ENCODE assay signal across 8 cellular contexts in the genomic region with DNA sequence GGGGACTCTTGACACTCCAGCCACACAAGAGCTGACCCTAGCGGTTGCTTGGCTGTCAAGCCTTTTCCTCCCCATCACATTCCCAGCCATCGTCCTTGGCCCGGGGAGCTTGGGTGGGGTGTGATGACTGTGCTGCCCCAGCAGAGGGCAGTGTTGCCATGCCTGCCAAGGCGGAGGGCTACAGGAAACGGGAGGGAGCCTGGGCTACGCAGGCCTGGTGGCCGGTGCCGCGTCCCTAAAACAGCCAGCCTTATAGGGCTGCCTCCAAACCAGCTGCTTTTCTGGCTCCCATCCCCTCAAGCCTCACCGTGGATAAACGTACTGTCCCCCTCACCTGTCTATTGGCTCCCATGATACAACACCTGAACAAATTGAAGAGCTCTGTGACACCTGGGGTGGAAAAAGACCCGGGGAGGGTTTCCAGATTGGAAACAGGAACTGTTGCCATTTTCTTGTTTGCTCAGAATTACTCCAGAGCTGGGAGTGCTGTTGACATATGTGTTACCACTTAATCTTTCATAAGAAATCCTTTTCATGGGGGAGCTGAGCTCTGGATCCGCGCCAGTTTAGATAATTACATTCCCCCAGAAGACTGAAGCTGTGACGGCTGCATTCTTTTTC.
DNase-seq lines count a peak whose midpoint lies in the region; ATAC-seq and TF ChIP-seq lines count a peak whose summit lies in the region.

No MANE protein-coding gene starts in this region.

- CTCF ChIA-PET in AG04450 (lab: Charles Lee) = no interaction called here

- TF ChIP-seq RAD21 in liver (IDR thresholded peaks at IDR 0.05) = peak; percentile 99 to 100

- POLR2A ChIA-PET in AG04450 (lab: Yijun Ruan, JAX) = no interaction called here

- WGBS in liver = 7% methylated on average over 15 of the region's 15 CpGs

- ATAC-seq in GM18499 (IDR thresholded peaks at IDR 0.05; ENCODE audit: insufficient read depth, unreplicated experiment) (peak; percentile 81), HG02870 (IDR thresholded peaks at IDR 0.05; ENCODE audit: unreplicated experiment) (peak; percentile 98)

- peaks cover 3 to 53% (median 43%) of the 10 kb centered on the region in 4 donors for H3K4me1 ChIP-seq in liver (ENCODE audit: control insufficient read depth in 4 of 4, insufficient read depth in 4 of 4, low read length in 3 of 4)

- DNase-seq in AG04450 (ENCODE audit: low read depth, low spot score) = no peak
- peak; percentile 91 for DNase-seq in NCI-H1105 treated with DMSO at 0.1 percent for 48 hours (lab: John Stamatoyannopoulos, UW)
- peak; percentile 45 for DNase-seq in SKM-1 treated with dmso at 0.1 percent for 144 hours (lab: John Stamatoyannopoulos, UW; ENCODE audit: unreplicated experiment)
- DNase-seq in chondrocyte (ENCODE audit: low spot score) = no peak
- DNase-seq in stimulated activated CD4-positive, alpha-beta T cell treated with anti-CD3 and anti-CD28 coated beads, TNF-alpha, amount 100 ng/mL, for 24 hours (ENCODE audit: low read depth in 3 of 3) = peak in 2 of 3 experiments; percentile 1 to 22

- H3K27me3 Mint-ChIP-seq in chondrocyte (ENCODE audit: low read depth) = peaks cover 12% of the 10 kb centered on the region

- H3K36me3 Mint-ChIP-seq in chondrocyte (ENCODE audit: low read depth) = no peaks in the 10 kb centered on the region

- no peaks in the 10 kb centered on the region for H3K9me3 Mint-ChIP-seq in chondrocyte (ENCODE audit: low read depth)

- H3K9ac ChIP-seq in liver (ENCODE audit: low read depth in 1 of 2, low read length in 2 of 2) = peak overlapping the region in 1 of 2 donors; percentile 61

- H3K9me3 ChIP-seq in AG04450 (ENCODE audit: control insufficient read depth, insufficient read depth, low read length) (peaks cover 3% of the 10 kb centered on the region; the same call in 1 of the 2 replicates), liver (ENCODE audit: control insufficient read depth in 4 of 4, low read length in 3 of 4) (no peaks in the 10 kb centered on the region)

- no peaks in the 10 kb centered on the region for H3K4me1 Mint-ChIP-seq in chondrocyte (ENCODE audit: low read depth)

- H3K27me3 ChIP-seq in AG04450 (ENCODE audit: control insufficient read depth, insufficient read depth, low read length) (no peaks in the 10 kb centered on the region), liver (ENCODE audit: control insufficient read depth in 4 of 4, insufficient read depth in 4 of 4, low read length in 3 of 4) (no peaks in the 10 kb centered on the region)

- H3K27ac ChIP-seq in AG04450 (ENCODE audit: low read depth, low read length) (no peak overlapping the region), liver (ENCODE audit: low read depth in 1 of 2, low read length in 2 of 2) (peak overlapping the region; percentile 65 to 88)

- no peak overlapping the region for H3K4me3 ChIP-seq in AG04450 (ENCODE audit: low read depth, low read length)
- peak overlapping the region in 2 of 3 donors; percentile 19 to 30 for H3K4me3 ChIP-seq in liver (ENCODE audit: low read depth in 1 of 3, low read length in 3 of 3)

- H3K27ac Mint-ChIP-seq in chondrocyte (ENCODE audit: unreplicated experiment) = no peak overlapping the region

- no peaks in the 10 kb centered on the region for H3K36me3 ChIP-seq in liver (ENCODE audit: control insufficient read depth in 4 of 4, insufficient read depth in 3 of 4, low read depth in 1 of 4, low read length in 3 of 4)

- TF ChIP-seq CTCF in AG04450 (IDR thresholded peaks at IDR 0.05; ENCODE audit: low read depth, low read length) (peak; percentile 50), chondrocyte (IDR thresholded peaks at IDR 0.05) (peak; percentile 80), liver (IDR thresholded peaks at IDR 0.05; ENCODE audit: low read depth, low read length, missing input control) (peak; percentile 99)

- no peak overlapping the region for H3K4me3 Mint-ChIP-seq in chondrocyte (ENCODE audit: unreplicated experiment)

TF ChIP-seq in liver, 16 proteins besides CTCF, POLR2A, EP300 and RAD21:
- TF ChIP-seq, protein P1, sequence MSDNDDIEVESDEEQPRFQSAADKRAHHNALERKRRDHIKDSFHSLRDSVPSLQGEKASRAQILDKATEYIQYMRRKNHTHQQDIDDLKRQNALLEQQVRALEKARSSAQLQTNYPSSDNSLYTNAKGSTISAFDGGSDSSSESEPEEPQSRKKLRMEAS (IDR thresholded peaks at IDR 0.05) = peak; percentile 55
- TF ChIP-seq HNF4A (conservative IDR thresholded peaks at IDR 0.05) (peak; percentile 42 to 62), TAF1 (conservative IDR thresholded peaks at IDR 0.05) (no peak), SP1 (IDR thresholded peaks at IDR 0.05) (peak; percentile 62), HNF4G (IDR thresholded peaks at IDR 0.05) (peak; percentile 6), NR2F2 (IDR thresholded peaks at IDR 0.05) (no peak), FOXA2 (IDR thresholded peaks at IDR 0.05) (peak; percentile 69), EGR1 (IDR thresholded peaks at IDR 0.05; ENCODE audit: low read depth in 2 of 2) (peak in 1 of 2 donors; percentile 51), JUND (IDR thresholded peaks at IDR 0.05) (peak in 1 of 2 donors; percentile 34), FOXA1 (IDR thresholded peaks at IDR 0.05) (peak; percentile 70), YY1 (IDR thresholded peaks at IDR 0.05) (peak; percentile 93), RXRA (IDR thresholded peaks at IDR 0.05) (peak; percentile 42 to 64), GABPA (IDR thresholded peaks at IDR 0.05 in 1 of 2, conservative IDR thresholded peaks at IDR 0.05 in 1 of 2) (peak in 1 of 2 donors; percentile 62)
- TF ChIP-seq, protein P2, sequence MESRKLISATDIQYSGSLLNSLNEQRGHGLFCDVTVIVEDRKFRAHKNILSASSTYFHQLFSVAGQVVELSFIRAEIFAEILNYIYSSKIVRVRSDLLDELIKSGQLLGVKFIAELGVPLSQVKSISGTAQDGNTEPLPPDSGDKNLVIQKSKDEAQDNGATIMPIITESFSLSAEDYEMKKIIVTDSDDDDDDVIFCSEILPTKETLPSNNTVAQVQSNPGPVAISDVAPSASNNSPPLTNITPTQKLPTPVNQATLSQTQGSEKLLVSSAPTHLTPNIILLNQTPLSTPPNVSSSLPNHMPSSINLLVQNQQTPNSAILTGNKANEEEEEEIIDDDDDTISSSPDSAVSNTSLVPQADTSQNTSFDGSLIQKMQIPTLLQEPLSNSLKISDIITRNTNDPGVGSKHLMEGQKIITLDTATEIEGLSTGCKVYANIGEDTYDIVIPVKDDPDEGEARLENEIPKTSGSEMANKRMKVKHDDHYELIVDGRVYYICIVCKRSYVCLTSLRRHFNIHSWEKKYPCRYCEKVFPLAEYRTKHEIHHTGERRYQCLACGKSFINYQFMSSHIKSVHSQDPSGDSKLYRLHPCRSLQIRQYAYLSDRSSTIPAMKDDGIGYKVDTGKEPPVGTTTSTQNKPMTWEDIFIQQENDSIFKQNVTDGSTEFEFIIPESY (IDR thresholded peaks at IDR 0.05) = no peak
- TF ChIP-seq, protein P3, sequence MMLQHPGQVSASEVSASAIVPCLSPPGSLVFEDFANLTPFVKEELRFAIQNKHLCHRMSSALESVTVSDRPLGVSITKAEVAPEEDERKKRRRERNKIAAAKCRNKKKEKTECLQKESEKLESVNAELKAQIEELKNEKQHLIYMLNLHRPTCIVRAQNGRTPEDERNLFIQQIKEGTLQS (IDR thresholded peaks at IDR 0.05) = peak; percentile 44
- TF ChIP-seq, protein P4, sequence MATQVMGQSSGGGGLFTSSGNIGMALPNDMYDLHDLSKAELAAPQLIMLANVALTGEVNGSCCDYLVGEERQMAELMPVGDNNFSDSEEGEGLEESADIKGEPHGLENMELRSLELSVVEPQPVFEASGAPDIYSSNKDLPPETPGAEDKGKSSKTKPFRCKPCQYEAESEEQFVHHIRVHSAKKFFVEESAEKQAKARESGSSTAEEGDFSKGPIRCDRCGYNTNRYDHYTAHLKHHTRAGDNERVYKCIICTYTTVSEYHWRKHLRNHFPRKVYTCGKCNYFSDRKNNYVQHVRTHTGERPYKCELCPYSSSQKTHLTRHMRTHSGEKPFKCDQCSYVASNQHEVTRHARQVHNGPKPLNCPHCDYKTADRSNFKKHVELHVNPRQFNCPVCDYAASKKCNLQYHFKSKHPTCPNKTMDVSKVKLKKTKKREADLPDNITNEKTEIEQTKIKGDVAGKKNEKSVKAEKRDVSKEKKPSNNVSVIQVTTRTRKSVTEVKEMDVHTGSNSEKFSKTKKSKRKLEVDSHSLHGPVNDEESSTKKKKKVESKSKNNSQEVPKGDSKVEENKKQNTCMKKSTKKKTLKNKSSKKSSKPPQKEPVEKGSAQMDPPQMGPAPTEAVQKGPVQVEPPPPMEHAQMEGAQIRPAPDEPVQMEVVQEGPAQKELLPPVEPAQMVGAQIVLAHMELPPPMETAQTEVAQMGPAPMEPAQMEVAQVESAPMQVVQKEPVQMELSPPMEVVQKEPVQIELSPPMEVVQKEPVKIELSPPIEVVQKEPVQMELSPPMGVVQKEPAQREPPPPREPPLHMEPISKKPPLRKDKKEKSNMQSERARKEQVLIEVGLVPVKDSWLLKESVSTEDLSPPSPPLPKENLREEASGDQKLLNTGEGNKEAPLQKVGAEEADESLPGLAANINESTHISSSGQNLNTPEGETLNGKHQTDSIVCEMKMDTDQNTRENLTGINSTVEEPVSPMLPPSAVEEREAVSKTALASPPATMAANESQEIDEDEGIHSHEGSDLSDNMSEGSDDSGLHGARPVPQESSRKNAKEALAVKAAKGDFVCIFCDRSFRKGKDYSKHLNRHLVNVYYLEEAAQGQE (IDR thresholded peaks at IDR 0.05) = peak; percentile 20

Comparison
In these comparisons a context has a peak if more than half of its experiments do, and no peak if none do; other contexts are left out.
1. DNase-seq: peak in NCI-H1105 treated with DMSO at 0.1 percent for 48 hours (single experiment), SKM-1 treated with dmso at 0.1 percent for 144 hours (single experiment) and stimulated activated CD4-positive, alpha-beta T cell treated with anti-CD3 and anti-CD28 coated beads, TNF-alpha, amount 100 ng/mL, for 24 hours (2 of 3); none in AG04450 (single experiment) and chondrocyte (single experiment).
2. Peak in every context shown above with its lines, with median percentiles within 50 percentile points of each other: CTCF ChIP-seq.